ENCODE assay signal across 10 cellular contexts in the genomic region with DNA sequence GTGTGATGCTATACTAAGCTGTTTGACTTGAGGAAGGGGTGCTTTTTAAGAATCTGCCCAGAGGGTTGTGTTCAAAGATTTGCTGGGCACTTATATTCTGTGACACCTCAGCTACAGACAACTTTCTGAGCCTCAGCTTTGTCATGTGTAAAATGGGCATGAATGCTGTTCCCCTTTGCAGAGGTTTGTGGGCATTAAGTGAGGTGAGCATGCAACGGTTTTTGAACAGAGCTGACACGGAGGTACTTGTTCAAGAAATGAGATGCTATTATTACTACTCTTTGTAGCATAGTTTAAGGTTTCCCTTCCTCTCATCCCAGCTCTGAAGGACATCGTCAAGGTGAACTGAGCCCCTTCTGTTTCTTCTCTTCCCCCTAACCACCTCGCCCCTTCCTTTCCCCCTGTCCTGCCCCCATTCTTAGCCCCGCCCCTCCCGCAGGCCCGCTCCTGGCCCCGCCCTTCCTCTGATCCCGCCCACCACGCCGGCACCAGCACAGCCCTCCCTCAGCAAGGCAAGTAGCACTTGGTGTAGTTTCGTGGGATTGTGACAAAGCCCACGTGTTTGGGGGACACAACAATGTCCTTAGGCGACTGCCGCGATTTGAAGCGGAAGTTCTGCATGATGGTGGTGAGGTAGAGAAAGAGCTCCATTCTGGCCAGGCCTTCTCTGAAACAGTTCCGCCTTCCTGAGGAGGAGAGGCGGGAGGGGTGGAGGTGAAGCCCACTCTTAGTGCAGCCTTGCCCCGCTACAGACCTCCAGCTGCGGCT. TPM values are rescaled to one million over a fixed set of nuclear protein-coding genes. Genes with fewer than 3 reads are reported as not detected.
DNase-seq lines count a peak whose midpoint lies in the region; ATAC-seq, FAIRE-seq and TF ChIP-seq lines count a peak whose summit lies in the region.
"Had no signal": no experiment of that assay in that cellular context is flagged by ENCODE, and none has a peak within 500 bp of the region (broad histone marks: within the 10 kb centered on the region; RNA-seq: fewer than 3 reads in every experiment).

No MANE protein-coding gene starts in this region.

- peak; percentile 41 to 78 for ATAC-seq in activated CD4-positive, CD25-positive, alpha-beta regulatory T cell treated with anti-CD3 and anti-CD28 coated beads, Interleukin-2, amount 50 U/mL, for 24 hours
- ATAC-seq in K562 (peak; percentile 94), GM21381 (IDR thresholded peaks at IDR 0.05; ENCODE audit: unreplicated experiment) (no peak)

- H3K4me3 ChIP-seq in GM06990 (replicated peaks; ENCODE audit: low read depth, low read length) (no peak overlapping the region), K562 (0 out of 2 replicates have a peak overlapping the region, but pooled peaks have one; percentile 14), esophagus muscularis mucosa (peak overlapping the region in 1 of 4 donors; percentile 30)
- H3K4me3 ChIP-seq: SJCRH30 had no signal

- WGBS in K562 (ENCODE audit: insufficient coverage, low coverage, missing lambda C conversion rate), result 15% methylated on average over 15 of the region's 21 CpGs
- WGBS in esophagus muscularis mucosa, result 2% methylated on average over 20 of the region's 21 CpGs

- H3K27ac ChIP-seq in K562 (ENCODE audit: extremely low read depth, low read depth, low read length) (no peak overlapping the region), esophagus muscularis mucosa (replicated peaks in 1 of 4) (no peak overlapping the region)
- H3K27ac ChIP-seq: SJCRH30 had no signal

- TF ChIP-seq EP300 in K562 (IDR thresholded peaks at IDR 0.05; ENCODE audit: low read length) (no peak), esophagus muscularis mucosa (IDR thresholded peaks at IDR 0.05) (no peak)

- H3K9me3 ChIP-seq in K562 (replicated peaks; ENCODE audit: control insufficient read depth, insufficient read depth, low read depth, low read length), result no peaks in the 10 kb centered on the region
- peaks cover 0 to 6% (median 2%) of the 10 kb centered on the region in 4 donors for H3K9me3 ChIP-seq in esophagus muscularis mucosa
- H3K9me3 ChIP-seq: SJCRH30 had no signal

- TF ChIP-seq POLR2A in K562 (conservative IDR thresholded peaks at IDR 0.05) (no peak), esophagus muscularis mucosa (IDR thresholded peaks at IDR 0.05; ENCODE audit: low read depth) (no peak)

- H3K4me1 ChIP-seq in K562 (replicated peaks in 1 of 2; ENCODE audit: control insufficient read depth in 2 of 2, insufficient read depth in 2 of 2, low read length in 2 of 2) (peaks cover 0 to 13% of the 10 kb centered on the region in 2 experiments; a peak in 4 of 5 replicates), esophagus muscularis mucosa (peaks cover 0 to 12% (median 0%) of the 10 kb centered on the region in 4 donors)
- H3K4me1 ChIP-seq: SJCRH30 had no signal

- no peak overlapping the region; a peak in 1 of 4 replicates for H3K9ac ChIP-seq in K562 (ENCODE audit: insufficient read depth in 1 of 2, low read depth in 2 of 2, low read length in 2 of 2)

- no peaks in the 10 kb centered on the region for H3K36me3 ChIP-seq in GM06990 (ENCODE audit: control insufficient read depth, insufficient read depth, low read length)
- no peaks in the 10 kb centered on the region for H3K36me3 ChIP-seq in K562 (ENCODE audit: control insufficient read depth, insufficient read depth, low read length)
- H3K36me3 ChIP-seq in esophagus muscularis mucosa, result no peaks in the 10 kb centered on the region
- H3K36me3 ChIP-seq: SJCRH30 had no signal

- no peaks in the 10 kb centered on the region for H4K20me1 ChIP-seq in K562 (replicated peaks; ENCODE audit: control insufficient read depth, insufficient read depth, low read length)

- no peaks in the 10 kb centered on the region for H3K9me1 ChIP-seq in K562 (ENCODE audit: control insufficient read depth, insufficient read depth, low read length)

- CTCF ChIA-PET in K562 (lab: Yijun Ruan, JAX; ENCODE audit: low intra/inter-chr PET ratio), result interaction anchor here (0.7 kb wide), 1 partner anchor 689 kb away, joined by 3 read pairs; no protein-coding TSS in a partner anchor

- intact Hi-C loops in K562 (cut with micrococcal nuclease) (no loop called here), esophagus muscularis mucosa (cut with DNase I) (no loop called here)

- no peak for TF ChIP-seq RAD21 in K562 (CRISPR knock-in tag; conservative IDR thresholded peaks at IDR 0.05 in 1 of 2, IDR thresholded peaks at IDR 0.05 in 1 of 2)

- POLR2A ChIA-PET in K562 (lab: Yijun Ruan, JAX), result no interaction called here

- H3K4me2 ChIP-seq in K562 (ENCODE audit: insufficient read depth, low read length), result peak overlapping the region; percentile 72

- peak; percentile 82 for FAIRE-seq in K562 (lab: Jason Lieb, UNC)

- H2AFZ ChIP-seq in K562 (ENCODE audit: low read depth, low read length), result peak overlapping the region; percentile 90

- in situ Hi-C loops in K562 (cut with MboI), result no loop called here

- no peaks in the 10 kb centered on the region for H3K79me2 ChIP-seq in K562 (ENCODE audit: control insufficient read depth, insufficient read depth, low read length)

- TF ChIP-seq CTCF in GM06990 (IDR thresholded peaks at IDR 0.05; ENCODE audit: insufficient read depth, low read length, poor library complexity, severe bottlenecking) (no peak), K562 (IDR thresholded peaks at IDR 0.05 in 2 of 3, conservative IDR thresholded peaks at IDR 0.05 in 1 of 3; ENCODE audit: insufficient read depth in 2 of 3, low read depth in 1 of 3, low read length in 3 of 3) (no peak), esophagus muscularis mucosa (IDR thresholded peaks at IDR 0.05) (no peak)

- BruUV-seq in K562 (replicated peaks; lab: Mats Ljungman, UMichigan), result no TSS peak

- H3K27me3 ChIP-seq in GM06990 (replicated peaks; ENCODE audit: control insufficient read depth, insufficient read depth, low read length) (no peaks in the 10 kb centered on the region), K562 (ENCODE audit: control insufficient read depth in 2 of 2, insufficient read depth in 2 of 2, low read length in 2 of 2) (no peaks in the 10 kb centered on the region), esophagus muscularis mucosa (peaks cover 0 to 49% (median 5%) of the 10 kb centered on the region in 4 donors)

- peak; percentile 4 for DNase-seq in GM06990 (ENCODE audit: extremely low read depth, insufficient read length)
- peak; percentile 59 to 79 (median 76) for DNase-seq in K562 (ENCODE audit: extremely low read depth in 1 of 4, low spot score in 3 of 4)
- peak; percentile 25 to 26 for DNase-seq in stimulated activated CD4-positive, alpha-beta T cell treated with anti-CD3 and anti-CD28 coated beads, Interleukin-15, amount 100 ng/mL, for 48 hours (ENCODE audit: low read depth in 2 of 2)
- DNase-seq in NCI-H1092 (lab: John Stamatoyannopoulos, UW), result no peak
- no peak for DNase-seq in COLO668 (lab: John Stamatoyannopoulos, UW; ENCODE audit: unreplicated experiment)
- DNase-seq in esophagus muscularis mucosa (ENCODE audit: extremely low spot score), result no peak
- DNase-seq: SJCRH30 had no signal

TF ChIP-seq in K562, 482 proteins besides CTCF, POLR2A, EP300 and RAD21 (continues in another document):
- no peak for TF ChIP-seq NFXL1 (CRISPR knock-in tag; IDR thresholded peaks at IDR 0.05)
- no peak for TF ChIP-seq KAT2B (IDR thresholded peaks at IDR 0.05; ENCODE audit: low read depth, low read length)
- no peak for TF ChIP-seq NR1H2 (CRISPR knock-in tag; IDR thresholded peaks at IDR 0.05)

RNA-seq across cellular contexts. Expression of a gene that starts 26.1 kb away (rescaled TPM):
- not detected in 2 replicates for total RNA-seq in K562 (2011; cell fraction: chromatin; rRNA removed; ENCODE audit: low replicate concordance)
- not detected in 2 replicates for total RNA-seq in K562 (2011; cell fraction: nucleolus; rRNA removed)
- not detected in 2 replicates for total RNA-seq in K562 (2011; cell fraction: nucleoplasm; rRNA removed)
- total RNA-seq in K562 (2014; rRNA removed) (not detected in 2 replicates), K562 (2014; rRNA removed; fragmentation: Illumina TruSeq; extraction: Trizol) (not detected in 2 replicates), K562 (2015; rRNA removed; fragmentation: Illumina TruSeq; extraction: Trizol) (not detected in 2 replicates), K562 (2021) (0.22 TPM in 1 of 2 replicates, not detected in the other), esophagus muscularis mucosa (not detected)
- polyA plus RNA-seq in K562 (2011; rRNA removed) (not detected in 2 replicates), K562 (2014; fragmentation: Illumina TruSeq; extraction: Trizol) (not detected in 2 replicates), K562 (2014; fragmentation: Nextera tagmentation; extraction: Ambion mirVana) (not detected), K562 (2014; rRNA removed) (not detected in 2 replicates)
- polyA plus RNA-seq in K562 (2011; cell fraction: cytosol; rRNA removed), result not detected in 2 replicates
- not detected in 2 replicates for polyA plus RNA-seq in K562 (2011; cell fraction: nucleus; rRNA removed)
- not detected in 2 replicates for polyA plus RNA-seq in K562 (2012)
- not detected in 2 replicates for polyA minus RNA-seq in K562 (2011; rRNA and poly(A)+ RNA removed)
- not detected in 2 replicates for polyA minus RNA-seq in K562 (2011; cell fraction: cytosol; rRNA and poly(A)+ RNA removed)
- polyA minus RNA-seq in K562 (2011; cell fraction: nucleus; rRNA and poly(A)+ RNA removed), result not detected in 2 replicates
- total RNA-seq: SJCRH30 had no signal

RNA-seq across cellular contexts. Expression of a gene that starts 57.9 kb away (rescaled TPM):
- not detected in 2 replicates for total RNA-seq in K562 (2011; cell fraction: chromatin; rRNA removed; ENCODE audit: low replicate concordance)
- not detected in 2 replicates for total RNA-seq in K562 (2011; cell fraction: nucleolus; rRNA removed)
- not detected in 2 replicates for total RNA-seq in K562 (2011; cell fraction: nucleoplasm; rRNA removed)
- total RNA-seq in K562 (2014; rRNA removed), result not detected in 2 replicates
- not detected in 2 replicates for total RNA-seq in K562 (2014; rRNA removed; fragmentation: Illumina TruSeq; extraction: Trizol)
- not detected in 2 replicates for total RNA-seq in K562 (2015; rRNA removed; fragmentation: Illumina TruSeq; extraction: Trizol)
- 0.31 and 0.65 TPM in 2 replicates for total RNA-seq in K562 (2021)
- polyA plus RNA-seq in K562 (2011; rRNA removed), result not detected in 2 replicates
- not detected in 2 replicates for polyA plus RNA-seq in K562 (2011; cell fraction: cytosol; rRNA removed)
- polyA plus RNA-seq in K562 (2011; cell fraction: nucleus; rRNA removed), result not detected in 2 replicates
- not detected in 2 replicates for polyA plus RNA-seq in K562 (2012)
- not detected in 2 replicates for polyA plus RNA-seq in K562 (2014; fragmentation: Illumina TruSeq; extraction: Trizol)
- polyA plus RNA-seq in K562 (2014; fragmentation: Nextera tagmentation; extraction: Ambion mirVana), result not detected
- not detected in 2 replicates for polyA plus RNA-seq in K562 (2014; rRNA removed)
- polyA minus RNA-seq in K562 (2011; rRNA and poly(A)+ RNA removed), result not detected in 2 replicates
- polyA minus RNA-seq in K562 (2011; cell fraction: cytosol; rRNA and poly(A)+ RNA removed), result not detected in 2 replicates
- polyA minus RNA-seq in K562 (2011; cell fraction: nucleus; rRNA and poly(A)+ RNA removed), result not detected in 2 replicates
- total RNA-seq in esophagus muscularis mucosa, result not detected
- total RNA-seq: SJCRH30 had no signal
- polyA plus RNA-seq: esophagus had no signal

Comparison
In these comparisons a context has a peak if more than half of its experiments do, and no peak if none do; other contexts are left out.
1. DNase-seq: peak in GM06990 (single experiment), K562 (4 of 4) and stimulated activated CD4-positive, alpha-beta T cell treated with anti-CD3 and anti-CD28 coated beads, Interleukin-15, amount 100 ng/mL, for 48 hours (2 of 2); none in NCI-H1092 (single experiment), COLO668 (single experiment) and esophagus muscularis mucosa (single experiment).